12 cellular contexts compared by ENCODE assay signal in the genomic region with DNA sequence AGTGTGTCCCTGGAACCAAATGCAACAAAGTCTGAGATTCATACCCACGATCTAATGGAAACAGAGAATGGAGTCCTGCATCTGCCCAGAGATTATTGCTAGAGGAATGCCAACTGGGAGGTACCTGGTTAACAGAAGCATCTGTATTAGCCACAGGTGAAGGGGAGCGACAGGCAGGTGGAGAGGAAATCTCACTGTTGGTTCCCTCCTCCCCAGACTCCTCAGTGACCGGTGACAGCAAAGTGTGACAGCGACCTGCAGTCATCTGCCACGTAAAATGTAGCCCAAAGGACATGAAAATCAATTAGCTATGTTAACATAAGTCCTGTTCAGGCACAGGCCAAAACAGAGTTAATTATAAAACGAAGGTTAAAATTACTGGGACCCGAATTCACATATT.
DNase-seq lines count a peak whose midpoint lies in the region; ATAC-seq and TF ChIP-seq lines count a peak whose summit lies in the region.
"Had no signal": no experiment of that assay in that cellular context is flagged by ENCODE, and none has a peak within 500 bp of the region (broad histone marks: within the 10 kb centered on the region; RNA-seq: fewer than 3 reads in every experiment).

No MANE protein-coding gene starts in this region.

- TF ChIP-seq CTCF in CD4-positive, alpha-beta T cell (IDR thresholded peaks at IDR 0.05): no peak
- no peak for TF ChIP-seq CTCF in KMS-11 (conservative IDR thresholded peaks at IDR 0.05; ENCODE audit: low read depth, low read length)

- no peak overlapping the region for H3K27ac ChIP-seq in CD4-positive, alpha-beta T cell (ENCODE audit: low read depth, low read length)
- no peak overlapping the region for H3K27ac ChIP-seq in KMS-11
- H3K27ac ChIP-seq in caudate nucleus (ENCODE audit: low read depth, low read length): peak overlapping the region; percentile 94
- H3K27ac ChIP-seq in naive thymus-derived CD4-positive, alpha-beta T cell (ENCODE audit: low read depth, low read length): no peak overlapping the region
- H3K27ac ChIP-seq: neutrophil had no signal

- peak overlapping the region; percentile 99 for H3K4me3 Mint-ChIP-seq in CD4-positive, alpha-beta T cell
- peak overlapping the region; percentile 87 to 100 (median 100) for H3K4me3 Mint-ChIP-seq in naive thymus-derived CD4-positive, alpha-beta T cell

- no peaks in the 10 kb centered on the region for H3K27me3 Mint-ChIP-seq in CD4-positive, alpha-beta T cell
- no peaks in the 10 kb centered on the region for H3K27me3 Mint-ChIP-seq in naive thymus-derived CD4-positive, alpha-beta T cell

- H3K27me3 ChIP-seq in CD4-positive, alpha-beta T cell (ENCODE audit: control insufficient read depth, insufficient read depth, low read length): no peaks in the 10 kb centered on the region
- H3K27me3 ChIP-seq in KMS-11 (ENCODE audit: insufficient read depth, low read depth): no peaks in the 10 kb centered on the region
- no peaks in the 10 kb centered on the region for H3K27me3 ChIP-seq in naive thymus-derived CD4-positive, alpha-beta T cell (ENCODE audit: control insufficient read depth in 2 of 2, insufficient read depth in 2 of 2, low read length in 2 of 2)
- H3K27me3 ChIP-seq: neutrophil had no signal

- no peak overlapping the region for H3K9ac ChIP-seq in KMS-11

- H3K36me3 ChIP-seq in KMS-11 (ENCODE audit: insufficient read depth): no peaks in the 10 kb centered on the region
- peaks cover 0 to 12% (median 0%) of the 10 kb centered on the region in 3 experiments for H3K36me3 ChIP-seq in naive thymus-derived CD4-positive, alpha-beta T cell (ENCODE audit: control insufficient read depth in 2 of 3, insufficient read depth in 3 of 3, low read length in 3 of 3)

- CTCF ChIA-PET in CD4-positive, alpha-beta T cell (lab: Charles Lee): interaction anchor here (1.1 to 3.2 kb wide), 4 partner anchors 9 to 115 kb away, joined by 3 to 31 read pairs (median 6); no protein-coding TSS in a partner anchor
- CTCF ChIA-PET in naive thymus-derived CD4-positive, alpha-beta T cell (lab: Charles Lee): interaction anchor here (1.6 to 4.2 kb wide), 6 partner anchors 16 to 610 kb away, joined by 3 to 47 read pairs (median 8); no protein-coding TSS in a partner anchor

- DNase-seq in CD4-positive, alpha-beta T cell: no peak
- peak in 1 of 61 donors; percentile 41 for DNase-seq in caudate nucleus (lab: John Stamatoyannopoulos, UW)
- no peak for DNase-seq in naive thymus-derived CD4-positive, alpha-beta T cell
- DNase-seq: NCI-H1417 treated with DMSO at 0.1 percent for 48 hours; stimulated activated CD4-positive, alpha-beta T cell treated with anti-CD3 and anti-CD28 coated beads, Interleukin-2, amount 100 ng/mL, for 24 hours had no signal

- H3K4me3 ChIP-seq in KMS-11 (IDR thresholded peaks at IDR 0.05; ENCODE audit: insufficient read depth, low read depth, low read length): no peak overlapping the region
- H3K4me3 ChIP-seq in naive thymus-derived CD4-positive, alpha-beta T cell (ENCODE audit: low read length): peak overlapping the region; percentile 84

- H3K9me3 ChIP-seq in CD4-positive, alpha-beta T cell (ENCODE audit: control insufficient read depth, low read length): no peaks in the 10 kb centered on the region
- no peaks in the 10 kb centered on the region for H3K9me3 ChIP-seq in naive thymus-derived CD4-positive, alpha-beta T cell (ENCODE audit: control insufficient read depth in 2 of 3, low read length in 3 of 3)
- H3K9me3 ChIP-seq: neutrophil had no signal

- peak overlapping the region; percentile 92 for H3K4me2 ChIP-seq in KMS-11

- H4K20me1 ChIP-seq in KMS-11 (ENCODE audit: insufficient read depth): no peaks in the 10 kb centered on the region

- intact Hi-C loops in CD4-positive, alpha-beta T cell (cut with DNase I, micrococcal nuclease): loop anchor here in 1 of 2 experiments (2.0 to 5.0 kb wide), 2 partner anchors 38 to 682 kb away; partner anchors contain the start of gene FBXO5
- intact Hi-C loops in naive thymus-derived CD4-positive, alpha-beta T cell (cut with micrococcal nuclease): loop anchor here (2.0 to 10.0 kb wide), 3 partner anchors 14 to 1944 kb away; no protein-coding TSS in a partner anchor

- peaks cover 55% of the 10 kb centered on the region for H3K4me1 Mint-ChIP-seq in CD4-positive, alpha-beta T cell (ENCODE audit: low read depth)
- H3K4me1 Mint-ChIP-seq in naive thymus-derived CD4-positive, alpha-beta T cell: peaks cover 30 to 63% (median 51%) of the 10 kb centered on the region in 7 donors

- no peak overlapping the region for H2AFZ ChIP-seq in KMS-11 (ENCODE audit: low read depth)

- POLR2A ChIA-PET in CD4-positive, alpha-beta T cell (lab: Charles Lee): interaction anchor here (1.7 to 2.8 kb wide), 7 partner anchors 9 to 116 kb away, joined by 5 to 40 read pairs (median 12); no protein-coding TSS in a partner anchor
- POLR2A ChIA-PET in naive thymus-derived CD4-positive, alpha-beta T cell (lab: Charles Lee): interaction anchor here (0.7 to 3.0 kb wide), 5 partner anchors 9 to 67 kb away, joined by 3 to 13 read pairs (median 5); no protein-coding TSS in a partner anchor

- peaks cover 31% of the 10 kb centered on the region for H3K36me3 Mint-ChIP-seq in CD4-positive, alpha-beta T cell (ENCODE audit: low read depth)
- H3K36me3 Mint-ChIP-seq in naive thymus-derived CD4-positive, alpha-beta T cell: peaks cover 0 to 8% (median 4%) of the 10 kb centered on the region in 5 donors

- H3K9me3 Mint-ChIP-seq in CD4-positive, alpha-beta T cell: no peaks in the 10 kb centered on the region
- H3K9me3 Mint-ChIP-seq in naive thymus-derived CD4-positive, alpha-beta T cell: peaks cover 0 to 2% (median 0%) of the 10 kb centered on the region in 11 donors

- no peak for ATAC-seq in CD4-positive, alpha-beta T cell (ENCODE audit: poor library complexity)
- ATAC-seq in naive thymus-derived CD4-positive, alpha-beta T cell: no peak
- ATAC-seq in HG03565 (IDR thresholded peaks at IDR 0.05; ENCODE audit: unreplicated experiment) (no peak), esophagus mucosa (no peak), GM21619 (IDR thresholded peaks at IDR 0.05; ENCODE audit: unreplicated experiment) (no peak), HG02885 (IDR thresholded peaks at IDR 0.05; ENCODE audit: poor library complexity, unreplicated experiment) (no peak)
- ATAC-seq: Panc1 had no signal

- H3K4me1 ChIP-seq in KMS-11 (ENCODE audit: low read depth, poor library complexity, severe bottlenecking): peaks cover 52% of the 10 kb centered on the region
- H3K4me1 ChIP-seq in naive thymus-derived CD4-positive, alpha-beta T cell (ENCODE audit: control insufficient read depth in 2 of 2, insufficient read depth in 2 of 2, low read length in 2 of 2): peaks cover 12 to 14% of the 10 kb centered on the region in 2 donors

- no peaks in the 10 kb centered on the region for H3K79me2 ChIP-seq in KMS-11 (ENCODE audit: insufficient read depth, low read depth)

- peak overlapping the region; percentile 96 for H3K27ac Mint-ChIP-seq in CD4-positive, alpha-beta T cell
- peak overlapping the region; percentile 18 to 100 (median 97) for H3K27ac Mint-ChIP-seq in naive thymus-derived CD4-positive, alpha-beta T cell
